Comparison of ENCODE assay signal across 8 cellular contexts in genomic region chr6:111270121-111270520, GRCh38.
"Had no signal": no experiment of that assay in that cellular context is flagged by ENCODE, and none has a peak within 500 bp of the region (broad histone marks: within the 10 kb centered on the region; RNA-seq: fewer than 3 reads in every experiment).

No MANE protein-coding gene starts in this region.

- ATAC-seq: GM12878 had no signal

- DNase-seq: GDM1, GF-D8 had no signal

- FAIRE-seq: G401.6, GM12878, GM12891, GM12892, GM18507, GM19239 had no signal

- H3K4me3 ChIP-seq: GM12878 had no signal
